Comparison of ENCODE assay signal across 31 cellular contexts in genomic region chr1:108665047-108665446, GRCh38. TPM values are rescaled to one million over a fixed set of nuclear protein-coding genes. Genes with fewer than 3 reads are reported as not detected.
"Had no signal": no experiment of that assay in that cellular context is flagged by ENCODE, and none has a peak within 500 bp of the region (broad histone marks: within the 10 kb centered on the region; RNA-seq: fewer than 3 reads in every experiment).

No MANE protein-coding gene starts in this region.

- H3K36me3 ChIP-seq: esophagus muscularis mucosa, heart right ventricle, lower lobe of right lung, right lobe of liver, thyroid gland, vagina had no signal

- H2AFZ ChIP-seq: parathyroid adenoma had no signal

- H3K9ac ChIP-seq: parathyroid adenoma had no signal

- H3K9me3 ChIP-seq: esophagus muscularis mucosa, heart right ventricle, lower lobe of right lung, right lobe of liver, thyroid gland, vagina had no signal

- H3K27ac ChIP-seq: esophagus muscularis mucosa, heart right ventricle, lower lobe of right lung, parathyroid adenoma, right lobe of liver, thyroid gland, vagina had no signal

- H3K4me1 ChIP-seq: lower lobe of right lung, parathyroid adenoma, right lobe of liver had no signal

- FAIRE-seq: colon, small intestine had no signal

- H3K79me2 ChIP-seq: parathyroid adenoma had no signal

- H3K27me3 ChIP-seq: esophagus muscularis mucosa, heart right ventricle, right lobe of liver, thyroid gland, vagina had no signal

- DNase-seq: effector CD8-positive, alpha-beta T cell; endodermal cell; foreskin melanocyte; glutamatergic neuron; heart right ventricle; hippocampal formation; immature natural killer cell; islet precursor cell; kidney glomerular epithelial cell; left ventricle myocardium superior; lower lobe of right lung; natural killer cell; right lobe of liver; small intestine; stimulated activated CD4-positive, alpha-beta T cell treated with anti-CD3 and anti-CD28 coated beads, Interleukin-15, amount 100 ng/mL, for 24 hours; stimulated activated CD4-positive, alpha-beta T cell treated with anti-CD3 and anti-CD28 coated beads, Interleukin-2, amount 100 ng/mL, for 48 hours; stimulated activated CD8-positive, alpha-beta memory T cell treated with anti-CD3 and anti-CD28 coated beads, Interleukin-4, amount 100 ng/mL, for 48 hours; stimulated activated naive CD4-positive, alpha-beta T cell; stimulated activated naive CD8-positive, alpha-beta T cell treated with anti-CD3 and anti-CD28 coated beads, Interleukin-15, amount 100 ng/mL, for 72 hours; thyroid gland; trophoblast cell had no signal

- H3K4me3 ChIP-seq: esophagus muscularis mucosa, heart right ventricle, lower lobe of right lung, right lobe of liver, thyroid gland, vagina had no signal

- ATAC-seq: heart right ventricle; left ventricle myocardium superior; lower lobe of right lung; natural killer cell; right lobe of liver; stimulated activated naive CD8-positive, alpha-beta T cell treated with anti-CD3 and anti-CD28 coated beads, Interleukin-15, amount 100 ng/mL, for 72 hours had no signal

RNA-seq across cellular contexts. Expression of gene FNDC7, which starts 47.7 kb away (rescaled TPM):
- total RNA-seq: endodermal cell, epithelial cell of proximal tubule, esophagus muscularis mucosa, left ventricle myocardium superior, lower lobe of right lung, omental fat pad, progenitor cell of endocrine pancreas, right lobe of liver, subcutaneous adipose tissue, thyroid gland, ureter, vagina had no signal
- polyA plus RNA-seq: heart right ventricle, immature natural killer cell, neural cell, small intestine had no signal
